ENCODE assay signal across 22 cellular contexts in the genomic region with DNA sequence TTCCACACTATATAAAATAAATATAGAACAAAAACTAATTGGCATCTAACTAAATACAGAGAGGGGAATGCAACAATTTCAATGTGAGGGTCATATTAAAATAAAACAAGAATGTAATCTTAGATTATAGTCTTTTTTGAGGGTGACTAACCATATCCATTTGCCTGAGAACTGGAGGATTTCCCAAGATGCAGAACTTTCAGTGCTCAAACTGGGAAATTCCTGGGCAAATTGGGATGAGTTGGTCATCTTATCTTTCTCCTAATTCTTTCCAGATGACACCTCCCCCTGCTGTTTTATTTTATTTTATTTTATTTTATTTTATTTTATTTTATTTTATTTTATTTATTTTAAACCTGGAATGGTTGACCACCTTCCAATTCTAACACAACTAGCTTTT.
"Had no signal": no experiment of that assay in that cellular context is flagged by ENCODE, and none has a peak within 500 bp of the region (broad histone marks: within the 10 kb centered on the region; RNA-seq: fewer than 3 reads in every experiment).

No MANE protein-coding gene starts in this region.

- H3K9me3 Mint-ChIP-seq: activated CD4-positive, alpha-beta T cell treated with anti-CD3 and anti-CD28 coated beads, Interleukin-2, amount 10 ng/mL, durations not matched to agents 24 days and 14 days; mesothelial cell of epicardium; stimulated activated memory B cell treated with anti-CD40 and anti-IgM and Interleukin-4, amounts not matched to agents 10 μg/mL and 1 μg/mL and 100 μg/mL, for 72 hours had no signal

- H3K27me3 Mint-ChIP-seq: activated CD4-positive, alpha-beta T cell treated with anti-CD3 and anti-CD28 coated beads, Interleukin-2, amount 10 ng/mL, durations not matched to agents 24 days and 14 days; natural killer cell treated with Interleukin-12 subunit alpha and Interleukin-12 subunit beta and Interleukin-15 and Interleukin-18, amount 100 ng/mL, for 72 hours; stimulated activated memory B cell treated with anti-CD40 and anti-IgM and Interleukin-4, amounts not matched to agents 10 μg/mL and 1 μg/mL and 100 μg/mL, for 72 hours had no signal

- H3K4me3 Mint-ChIP-seq: activated CD4-positive, alpha-beta T cell treated with anti-CD3 and anti-CD28 coated beads, Interleukin-2, amount 10 ng/mL, durations not matched to agents 24 days and 14 days; activated CD8-positive, alpha-beta T cell treated with anti-CD3 and anti-CD28 coated beads, Interleukin-2, amount 10 ng/mL, durations not matched to agents 7 days and 5 days; mesothelial cell of epicardium; natural killer cell treated with Interleukin-12 subunit alpha and Interleukin-12 subunit beta and Interleukin-15 and Interleukin-18, amount 100 ng/mL, for 72 hours; stimulated activated memory B cell treated with anti-CD40 and anti-IgM and Interleukin-4, amounts not matched to agents 10 μg/mL and 1 μg/mL and 100 μg/mL, for 72 hours had no signal

- DNase-seq: activated CD4-positive, alpha-beta T cell treated with anti-CD3 and anti-CD28 coated beads, Interleukin-2, amount 10 ng/mL, durations not matched to agents 24 days and 14 days; activated CD8-positive, alpha-beta memory T cell treated with anti-CD3 and anti-CD28 coated beads, Interleukin-2, amount 50 U/mL, for 4 hours; activated CD8-positive, alpha-beta T cell treated with anti-CD3 and anti-CD28 coated beads, Interleukin-2, amount 10 ng/mL, durations not matched to agents 7 days and 5 days; activated effector memory CD4-positive, alpha-beta T cell treated with anti-CD3 and anti-CD28 coated beads, Interleukin-2, amount 50 U/mL, for 16 hours; activated naive CD4-positive, alpha-beta T cell treated with anti-CD3 and anti-CD28 coated beads, Interleukin-2, amount 50 U/mL, for 16 hours; activated T-cell treated with anti-CD3 and anti-CD28 coated beads, Interleukin-2, amount 50 U/mL, for 48 hours; foreskin melanocyte; hypothalamus; pancreas; right lobe of liver; spleen; stimulated activated CD4-positive, alpha-beta T cell treated with anti-CD3 and anti-CD28 coated beads, Interleukin-4, amount 100 ng/mL, for 4 hours; T-helper 1 cell; T-helper 9 cell; upper lobe of right lung had no signal

- H3K4me3 ChIP-seq: breast epithelium, coronary artery, lung, pancreas, right lobe of liver, spleen, upper lobe of right lung had no signal

- H3K4me1 Mint-ChIP-seq: activated CD4-positive, alpha-beta T cell treated with anti-CD3 and anti-CD28 coated beads, Interleukin-2, amount 10 ng/mL, durations not matched to agents 24 days and 14 days; stimulated activated memory B cell treated with anti-CD40 and anti-IgM and Interleukin-4, amounts not matched to agents 10 μg/mL and 1 μg/mL and 100 μg/mL, for 72 hours had no signal

- H3K27ac Mint-ChIP-seq: activated CD4-positive, alpha-beta T cell treated with anti-CD3 and anti-CD28 coated beads, Interleukin-2, amount 10 ng/mL, durations not matched to agents 24 days and 14 days; activated CD8-positive, alpha-beta T cell treated with anti-CD3 and anti-CD28 coated beads, Interleukin-2, amount 10 ng/mL, durations not matched to agents 7 days and 5 days; mesothelial cell of epicardium; natural killer cell treated with Interleukin-12 subunit alpha and Interleukin-12 subunit beta and Interleukin-15 and Interleukin-18, amount 100 ng/mL, for 72 hours; stimulated activated memory B cell treated with anti-CD40 and anti-IgM and Interleukin-4, amounts not matched to agents 10 μg/mL and 1 μg/mL and 100 μg/mL, for 72 hours had no signal

- ATAC-seq: activated CD8-positive, alpha-beta T cell treated with anti-CD3 and anti-CD28 coated beads, Interleukin-2, amount 10 ng/mL, durations not matched to agents 7 days and 5 days; left lobe of liver; natural killer cell treated with Interleukin-12 subunit alpha and Interleukin-12 subunit beta and Interleukin-15 and Interleukin-18, amount 100 ng/mL, for 72 hours; pancreas; right lobe of liver; stimulated activated memory B cell treated with anti-CD40 and anti-IgM and Interleukin-4, amounts not matched to agents 10 μg/mL and 1 μg/mL and 100 μg/mL, for 72 hours; upper lobe of right lung had no signal

- H3K36me3 Mint-ChIP-seq: mesothelial cell of epicardium; natural killer cell treated with Interleukin-12 subunit alpha and Interleukin-12 subunit beta and Interleukin-15 and Interleukin-18, amount 100 ng/mL, for 72 hours; stimulated activated memory B cell treated with anti-CD40 and anti-IgM and Interleukin-4, amounts not matched to agents 10 μg/mL and 1 μg/mL and 100 μg/mL, for 72 hours had no signal
